In the genomic region with DNA sequence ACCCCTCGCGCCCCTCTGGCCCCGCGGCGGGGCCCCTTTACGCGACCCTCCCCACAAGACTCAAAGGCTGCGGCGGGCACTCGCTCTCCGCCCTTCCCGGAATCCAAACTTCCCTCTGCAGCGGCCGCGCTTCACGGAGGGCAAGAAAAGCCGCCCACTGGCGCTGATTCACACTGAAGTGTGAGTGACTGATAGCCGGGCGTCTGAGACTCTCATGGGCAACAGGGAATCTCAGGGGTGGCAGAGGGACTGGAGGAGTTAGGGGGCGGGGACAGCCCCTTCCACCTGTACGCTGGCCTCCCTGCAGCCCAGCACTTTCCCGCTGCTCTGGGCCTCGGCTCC, we compare ENCODE assay signal across 8 cellular contexts. TPM values are rescaled to one million over a fixed set of nuclear protein-coding genes. Genes with fewer than 3 reads are reported as not detected.
DNase-seq lines count a peak whose midpoint lies in the region; ATAC-seq and TF ChIP-seq lines count a peak whose summit lies in the region.

No MANE protein-coding gene starts in this region.

- peak overlapping the region; percentile 90 for H3K4me3 Mint-ChIP-seq in activated CD4-positive, alpha-beta T cell treated with anti-CD3 and anti-CD28 coated beads, Interleukin-2, amount 10 ng/mL, durations not matched to agents 24 days and 14 days
- H3K4me3 Mint-ChIP-seq in nephron progenitor cell: peak overlapping the region; percentile 77

- H3K27ac Mint-ChIP-seq in activated CD4-positive, alpha-beta T cell treated with anti-CD3 and anti-CD28 coated beads, Interleukin-2, amount 10 ng/mL, durations not matched to agents 24 days and 14 days: peak overlapping the region; percentile 77
- no peak overlapping the region for H3K27ac Mint-ChIP-seq in nephron progenitor cell

- peaks cover 6% of the 10 kb centered on the region for H3K36me3 Mint-ChIP-seq in activated CD4-positive, alpha-beta T cell treated with anti-CD3 and anti-CD28 coated beads, Interleukin-2, amount 10 ng/mL, durations not matched to agents 24 days and 14 days (ENCODE audit: low read depth)
- H3K36me3 Mint-ChIP-seq in nephron progenitor cell (ENCODE audit: low read depth): no peaks in the 10 kb centered on the region

- H3K4me1 Mint-ChIP-seq in activated CD4-positive, alpha-beta T cell treated with anti-CD3 and anti-CD28 coated beads, Interleukin-2, amount 10 ng/mL, durations not matched to agents 24 days and 14 days: peaks cover 43% of the 10 kb centered on the region
- peaks cover 50% of the 10 kb centered on the region for H3K4me1 Mint-ChIP-seq in nephron progenitor cell

- intact Hi-C loops in activated CD4-positive, alpha-beta T cell treated with anti-CD3 and anti-CD28 coated beads, Interleukin-2, amount 10 ng/mL, durations not matched to agents 24 days and 14 days (cut with micrococcal nuclease): no loop called here

- TF ChIP-seq CTCF in nephron progenitor cell (IDR thresholded peaks at IDR 0.05): no peak

- H3K9me3 Mint-ChIP-seq in activated CD4-positive, alpha-beta T cell treated with anti-CD3 and anti-CD28 coated beads, Interleukin-2, amount 10 ng/mL, durations not matched to agents 24 days and 14 days: no peaks in the 10 kb centered on the region
- H3K9me3 Mint-ChIP-seq in nephron progenitor cell: no peaks in the 10 kb centered on the region

- no peaks in the 10 kb centered on the region for H3K27me3 Mint-ChIP-seq in activated CD4-positive, alpha-beta T cell treated with anti-CD3 and anti-CD28 coated beads, Interleukin-2, amount 10 ng/mL, durations not matched to agents 24 days and 14 days
- peaks cover 15% of the 10 kb centered on the region for H3K27me3 Mint-ChIP-seq in nephron progenitor cell (ENCODE audit: low read depth, poor library complexity)

- ATAC-seq in esophagus mucosa: peak; percentile 6
- ATAC-seq in HG03097 (IDR thresholded peaks at IDR 0.05; ENCODE audit: low FRiP score, unreplicated experiment): no peak

- DNase-seq in activated T-cell treated with anti-CD3 and anti-CD28 coated beads for 4 hours (peak; percentile 54), nephron progenitor cell (no peak), NK-92 (lab: John Stamatoyannopoulos, UW; ENCODE audit: unreplicated experiment) (no peak), NCI-H774 (lab: John Stamatoyannopoulos, UW) (no peak)
- DNase-seq in activated T-cell treated with anti-CD3 and anti-CD28 coated beads, Interleukin-2, amount 50 U/mL, for 1 hour: no peak
- peak; percentile 75 for DNase-seq in activated CD4-positive, alpha-beta T cell treated with anti-CD3 and anti-CD28 coated beads, Interleukin-2, amount 10 ng/mL, durations not matched to agents 24 days and 14 days

RNA-seq across cellular contexts. Expression of a gene that starts 0.7 kb away (rescaled TPM):
- 83.9 and 88.5 TPM in 2 replicates for total RNA-seq in activated CD4-positive, alpha-beta T cell treated with anti-CD3 and anti-CD28 coated beads, Interleukin-2, amount 10 ng/mL, durations not matched to agents 24 days and 14 days
- total RNA-seq in esophagus mucosa: 32.6 TPM

RNA-seq across cellular contexts. Expression of a gene that starts 37.4 kb away (rescaled TPM):
- 98.7 and 99.6 TPM in 2 replicates for total RNA-seq in activated CD4-positive, alpha-beta T cell treated with anti-CD3 and anti-CD28 coated beads, Interleukin-2, amount 10 ng/mL, durations not matched to agents 24 days and 14 days
- total RNA-seq in esophagus mucosa: 25.1 TPM

RNA-seq across cellular contexts. Expression of a gene that starts 50.1 kb away (rescaled TPM):
- total RNA-seq in activated CD4-positive, alpha-beta T cell treated with anti-CD3 and anti-CD28 coated beads, Interleukin-2, amount 10 ng/mL, durations not matched to agents 24 days and 14 days: 187 and 198 TPM in 2 replicates
- total RNA-seq in esophagus mucosa: 133 TPM

Comparison
In these comparisons a context has a peak if more than half of its experiments do, and no peak if none do; other contexts are left out.
1. DNase-seq: peak in activated T-cell treated with anti-CD3 and anti-CD28 coated beads for 4 hours (single experiment) and activated CD4-positive, alpha-beta T cell treated with anti-CD3 and anti-CD28 coated beads, Interleukin-2, amount 10 ng/mL, durations not matched to agents 24 days and 14 days (single experiment); none in activated T-cell treated with anti-CD3 and anti-CD28 coated beads, Interleukin-2, amount 50 U/mL, for 1 hour (single experiment), nephron progenitor cell (single experiment), NK-92 (single experiment) and NCI-H774 (single experiment).